Comparison of ENCODE assay signal across 14 cellular contexts in genomic region chrX:10108288-10108687, GRCh38. TPM values are rescaled to one million over a fixed set of nuclear protein-coding genes. Genes with fewer than 3 reads are reported as not detected.
DNase-seq lines count a peak whose midpoint lies in the region; ATAC-seq and TF ChIP-seq lines count a peak whose summit lies in the region.
"Had no signal": no experiment of that assay in that cellular context is flagged by ENCODE, and none has a peak within 500 bp of the region (broad histone marks: within the 10 kb centered on the region; RNA-seq: fewer than 3 reads in every experiment).

No MANE protein-coding gene starts in this region.

- H2AFZ ChIP-seq in OCI-LY7 (ENCODE audit: low read length), result no peak overlapping the region

- intact Hi-C loops in OCI-LY7 (cut with micrococcal nuclease; ENCODE audit: unreplicated experiment) (no loop called here), tibial artery (cut with DNase I; ENCODE audit: low total_unique reads) (no loop called here)

- H3K9me3 ChIP-seq in OCI-LY7 (ENCODE audit: low read length), result no peaks in the 10 kb centered on the region
- no peaks in the 10 kb centered on the region for H3K9me3 ChIP-seq in tibial artery

- H3K79me2 ChIP-seq in OCI-LY7 (ENCODE audit: insufficient read depth, low read depth, low read length), result peaks cover 26% of the 10 kb centered on the region; the same call in 1 of the 2 replicates

- DNase-seq in stimulated activated CD4-positive, alpha-beta T cell treated with anti-CD3 and anti-CD28 coated beads, Interleukin-1b, Interleukin-23, amount 100 ng/mL, for 48 hours, result peak; percentile 14
- DNase-seq in stimulated activated CD4-positive, alpha-beta T cell treated with anti-CD3 and anti-CD28 coated beads, Interleukin-12 subunit alpha, Interleukin-12 subunit beta, amount 100 ng/mL, for 4 hours, result no peak
- no peak for DNase-seq in OCI-LY7 (ENCODE audit: low spot score)
- DNase-seq in epithelial cell of esophagus (ENCODE audit: low read depth), result peak; percentile 58
- DNase-seq in tibial artery, result no peak
- DNase-seq in AG08395 (ENCODE audit: low spot score), result no peak
- DNase-seq: activated CD4-positive, alpha-beta T cell treated with anti-CD3 and anti-CD28 coated beads for 1 hour; activated gamma-delta T cell; GF-D8; glutamatergic neuron; PC-3 had no signal

- no peak for ATAC-seq in HG02642 (IDR thresholded peaks at IDR 0.05; ENCODE audit: poor library complexity, unreplicated experiment)
- ATAC-seq in GM19463 (IDR thresholded peaks at IDR 0.05; ENCODE audit: unreplicated experiment), result no peak
- ATAC-seq: PC-3 had no signal

- H3K4me3 ChIP-seq in OCI-LY7 (ENCODE audit: low read depth, low read length, poor library complexity, severe bottlenecking), result peak overlapping the region; percentile 45
- H3K4me3 ChIP-seq in epithelial cell of esophagus (ENCODE audit: low read length), result no peak overlapping the region
- H3K4me3 ChIP-seq in tibial artery, result no peak overlapping the region

- POLR2A ChIA-PET in OCI-LY7 (lab: Charles Lee), result interaction anchor here (0.7 to 8.1 kb wide), 4 partner anchors 11 to 50 kb away, joined by 4 to 77 read pairs (median 7); no protein-coding TSS in a partner anchor

- H3K9me2 ChIP-seq in OCI-LY7 (ENCODE audit: insufficient read depth, low read length), result no peaks in the 10 kb centered on the region

- TF ChIP-seq CTCF in OCI-LY7 (conservative IDR thresholded peaks at IDR 0.05; ENCODE audit: low read length) (no peak), epithelial cell of esophagus (IDR thresholded peaks at IDR 0.05; ENCODE audit: insufficient read depth, low read depth, low read length, missing control alignments) (no peak), tibial artery (IDR thresholded peaks at IDR 0.05) (no peak)

- H3K27ac ChIP-seq in OCI-LY7 (ENCODE audit: low read depth, low read length, poor library complexity, severe bottlenecking) (peak overlapping the region; percentile 100), tibial artery (peak overlapping the region; percentile 2 to 79)
- H3K27ac ChIP-seq: C4-2B had no signal

- H3K36me3 ChIP-seq in OCI-LY7 (ENCODE audit: insufficient read depth, low read length), result peaks cover 25% of the 10 kb centered on the region
- H3K36me3 ChIP-seq in tibial artery, result peaks cover 0 to 18% (median 7%) of the 10 kb centered on the region in 3 donors

- CTCF ChIA-PET in OCI-LY7 (lab: Charles Lee; ENCODE audit: unreplicated experiment), result no interaction called here

- H4K20me1 ChIP-seq in OCI-LY7 (ENCODE audit: insufficient read depth, low read length), result no peaks in the 10 kb centered on the region

- no TSS peak for BruUV-seq in OCI-LY7 (replicated peaks; lab: Mats Ljungman, UMichigan)

- H3K4me1 ChIP-seq in OCI-LY7 (ENCODE audit: insufficient read depth, low read length, poor library complexity, severe bottlenecking), result peaks cover 83% of the 10 kb centered on the region
- H3K4me1 ChIP-seq in tibial artery, result peaks cover 0 to 44% (median 9%) of the 10 kb centered on the region in 4 donors

- peak overlapping the region; percentile 79 for H3K4me2 ChIP-seq in OCI-LY7 (ENCODE audit: low read length)

- H3K27me3 ChIP-seq in tibial artery, result no peaks in the 10 kb centered on the region

RNA-seq across cellular contexts. Expression of gene CLCN4, which starts 48.5 kb away (rescaled TPM):
- total RNA-seq in OCI-LY7 (2014; rRNA removed; shearing (Covaris generic)), result 7.8 and 11.1 TPM in 2 replicates
- total RNA-seq in OCI-LY7 (2022), result 9.7 and 10.2 TPM in 2 replicates

Comparison
In these comparisons a context has a peak if more than half of its experiments do, and no peak if none do; other contexts are left out.
1. DNase-seq: peak in stimulated activated CD4-positive, alpha-beta T cell treated with anti-CD3 and anti-CD28 coated beads, Interleukin-1b, Interleukin-23, amount 100 ng/mL, for 48 hours (single experiment) and epithelial cell of esophagus (single experiment); none in stimulated activated CD4-positive, alpha-beta T cell treated with anti-CD3 and anti-CD28 coated beads, Interleukin-12 subunit alpha, Interleukin-12 subunit beta, amount 100 ng/mL, for 4 hours (single experiment), OCI-LY7 (single experiment), tibial artery (0 of 2) and AG08395 (single experiment).